ENCODE assay signal across 1 cellular context in genomic region chr14:95196268-95196667, GRCh38.
TF ChIP-seq lines count a peak whose summit lies in the region.

No MANE protein-coding gene starts in this region.

TF ChIP-seq in GM23338, 12 proteins besides CTCF, POLR2A, EP300 and RAD21 (continued from another document):
- TF ChIP-seq REST (IDR thresholded peaks at IDR 0.05; ENCODE audit: unreplicated experiment) (no peak), ETS1 (IDR thresholded peaks at IDR 0.05) (no peak)
